In the genomic region with DNA sequence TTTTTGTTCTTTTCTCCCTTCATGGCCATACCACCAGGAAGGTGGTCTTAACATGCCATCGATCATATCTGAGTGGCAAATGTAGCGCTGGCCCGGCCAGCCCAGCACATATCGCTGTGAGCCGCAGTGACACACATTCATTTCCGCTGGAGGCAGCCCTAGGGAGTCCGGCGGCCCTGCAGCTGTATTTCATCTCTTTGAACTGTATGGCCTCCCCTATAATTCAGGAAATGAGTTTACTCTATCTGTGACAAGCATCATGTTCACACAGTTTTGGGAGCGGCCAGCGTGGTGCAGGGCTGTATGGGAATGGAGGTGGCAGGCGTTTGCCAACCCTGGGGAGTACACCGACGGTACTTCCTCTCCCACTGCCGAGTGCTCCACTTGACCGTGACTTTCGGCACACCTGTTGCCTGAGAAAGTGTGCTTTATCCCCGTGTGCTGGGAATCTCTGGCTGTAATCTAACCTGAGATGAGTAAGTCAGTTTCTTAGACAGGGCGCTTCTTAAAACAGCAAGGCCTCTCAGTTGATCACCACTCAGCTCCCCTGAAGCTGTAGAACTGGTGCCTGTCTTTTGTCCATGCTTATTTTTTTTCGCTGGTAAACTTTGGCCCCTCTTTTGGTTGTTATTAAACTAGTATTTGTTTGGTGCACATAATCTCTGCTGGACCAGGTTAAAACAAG, we compare ENCODE assay signal across 1 cellular context.
A peak's percentile ranks its signal among the peaks of the same experiment; 100 is the strongest.
TF ChIP-seq lines count a peak whose summit lies in the region.

No MANE protein-coding gene starts in this region.

TF ChIP-seq in GM12878, 131 proteins besides CTCF, POLR2A, EP300 and RAD21 (continued from another document and continues in another):
- peak; percentile 70; the same call in 1 of the 2 replicates for TF ChIP-seq CHD2 (IDR thresholded peaks at IDR 0.05; ENCODE audit: borderline replicate concordance, low read depth, low read length)
- TF ChIP-seq, protein P1, sequence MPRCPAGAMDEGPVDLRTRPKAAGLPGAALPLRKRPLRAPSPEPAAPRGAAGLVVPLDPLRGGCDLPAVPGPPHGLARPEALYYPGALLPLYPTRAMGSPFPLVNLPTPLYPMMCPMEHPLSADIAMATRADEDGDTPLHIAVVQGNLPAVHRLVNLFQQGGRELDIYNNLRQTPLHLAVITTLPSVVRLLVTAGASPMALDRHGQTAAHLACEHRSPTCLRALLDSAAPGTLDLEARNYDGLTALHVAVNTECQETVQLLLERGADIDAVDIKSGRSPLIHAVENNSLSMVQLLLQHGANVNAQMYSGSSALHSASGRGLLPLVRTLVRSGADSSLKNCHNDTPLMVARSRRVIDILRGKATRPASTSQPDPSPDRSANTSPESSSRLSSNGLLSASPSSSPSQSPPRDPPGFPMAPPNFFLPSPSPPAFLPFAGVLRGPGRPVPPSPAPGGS (IDR thresholded peaks at IDR 0.05; ENCODE audit: borderline replicate concordance, insufficient read depth, low read depth, low read length, poor library complexity, severe bottlenecking): no peak
- 0 out of 2 replicates have a peak, but pooled peaks have one; percentile 69 for TF ChIP-seq TCF12 (IDR thresholded peaks at IDR 0.05; ENCODE audit: low read depth, low read length)
- TF ChIP-seq IRF4 (IDR thresholded peaks at IDR 0.05; ENCODE audit: low read depth, low read length): no peak
- TF ChIP-seq HCFC1 (IDR thresholded peaks at IDR 0.05; ENCODE audit: low read length): no peak
- TF ChIP-seq SP1 (IDR thresholded peaks at IDR 0.05; ENCODE audit: low read depth, low read length): no peak
- TF ChIP-seq BCL11A (IDR thresholded peaks at IDR 0.05; ENCODE audit: low read depth, low read length): 0 out of 2 replicates have a peak, but pooled peaks have one; percentile 7
- no peak for TF ChIP-seq ZZZ3 (IDR thresholded peaks at IDR 0.05; ENCODE audit: control insufficient read depth, insufficient read length, low read depth)
- no peak for TF ChIP-seq CHD1 (IDR thresholded peaks at IDR 0.05; ENCODE audit: low read depth, low read length)
- TF ChIP-seq ZNF274 (IDR thresholded peaks at IDR 0.05; ENCODE audit: insufficient read depth, insufficient read length): no peak
- no peak for TF ChIP-seq TARDBP (IDR thresholded peaks at IDR 0.05; ENCODE audit: borderline replicate concordance)
- TF ChIP-seq BCLAF1 (IDR thresholded peaks at IDR 0.05): no peak
- no peak for TF ChIP-seq ZBTB4 (CRISPR knock-in tag; IDR thresholded peaks at IDR 0.05)
- no peak for TF ChIP-seq TAF1 (IDR thresholded peaks at IDR 0.05; ENCODE audit: borderline replicate concordance, low read depth, low read length)
- TF ChIP-seq POLR2AphosphoS2 (IDR thresholded peaks at IDR 0.05; ENCODE audit: low read depth, low read length): no peak
- TF ChIP-seq ZNF687 (IDR thresholded peaks at IDR 0.05): peak; percentile 98
- TF ChIP-seq GABPA (IDR thresholded peaks at IDR 0.05; ENCODE audit: low read depth): no peak
- no peak for TF ChIP-seq PAX8 (IDR thresholded peaks at IDR 0.05)
- no peak for TF ChIP-seq CREB1 (IDR thresholded peaks at IDR 0.05; ENCODE audit: low read depth)
- TF ChIP-seq ASH2L (IDR thresholded peaks at IDR 0.05; ENCODE audit: borderline replicate concordance, low read depth): no peak
- no peak for TF ChIP-seq USF2 (IDR thresholded peaks at IDR 0.05; ENCODE audit: borderline replicate concordance, low read depth, low read length)
- no peak for TF ChIP-seq STAT1 (conservative IDR thresholded peaks at IDR 0.05)
- no peak for TF ChIP-seq RFX5 (IDR thresholded peaks at IDR 0.05; ENCODE audit: low read depth, low read length)
- TF ChIP-seq RAD51 (IDR thresholded peaks at IDR 0.05): no peak; the same call in 1 of the 2 replicates
- TF ChIP-seq ZBTB33 (IDR thresholded peaks at IDR 0.05): no peak
- peak; percentile 81 for TF ChIP-seq MTA2 (IDR thresholded peaks at IDR 0.05; ENCODE audit: low read depth)
- no peak for TF ChIP-seq PML (IDR thresholded peaks at IDR 0.05; ENCODE audit: low read length)
- TF ChIP-seq, protein P2, sequence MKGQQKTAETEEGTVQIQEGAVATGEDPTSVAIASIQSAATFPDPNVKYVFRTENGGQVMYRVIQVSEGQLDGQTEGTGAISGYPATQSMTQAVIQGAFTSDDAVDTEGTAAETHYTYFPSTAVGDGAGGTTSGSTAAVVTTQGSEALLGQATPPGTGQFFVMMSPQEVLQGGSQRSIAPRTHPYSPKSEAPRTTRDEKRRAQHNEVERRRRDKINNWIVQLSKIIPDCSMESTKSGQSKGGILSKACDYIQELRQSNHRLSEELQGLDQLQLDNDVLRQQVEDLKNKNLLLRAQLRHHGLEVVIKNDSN (IDR thresholded peaks at IDR 0.05; ENCODE audit: borderline replicate concordance, extremely low read length, insufficient read depth, low read depth, low read length): no peak
- no peak for TF ChIP-seq SIX5 (IDR thresholded peaks at IDR 0.05; ENCODE audit: low read depth, low read length, severe bottlenecking)
- no peak for TF ChIP-seq YBX1 (IDR thresholded peaks at IDR 0.05)
- no peak for TF ChIP-seq TCF3 (IDR thresholded peaks at IDR 0.05; ENCODE audit: borderline replicate concordance, insufficient read depth, low read depth, low read length)
- TF ChIP-seq RELB (IDR thresholded peaks at IDR 0.05; ENCODE audit: low read depth): peak; percentile 80
- TF ChIP-seq TBL1XR1 (IDR thresholded peaks at IDR 0.05; ENCODE audit: low read depth, low read length): no peak
- TF ChIP-seq FOXM1 (IDR thresholded peaks at IDR 0.05; ENCODE audit: low read depth, low read length): no peak
- no peak for TF ChIP-seq RCOR1 (conservative IDR thresholded peaks at IDR 0.05; ENCODE audit: low read depth, low read length)
- no peak for TF ChIP-seq CBX5 (IDR thresholded peaks at IDR 0.05; ENCODE audit: low read depth)
- peak; percentile 93 for TF ChIP-seq IKZF1 (conservative IDR thresholded peaks at IDR 0.05)
- TF ChIP-seq NFYA (IDR thresholded peaks at IDR 0.05; ENCODE audit: borderline replicate concordance, low read depth, low read length): no peak
- TF ChIP-seq BRCA1 (IDR thresholded peaks at IDR 0.05; ENCODE audit: low read depth, low read length): no peak
- TF ChIP-seq RELA (IDR thresholded peaks at IDR 0.05; ENCODE audit: borderline replicate concordance, partially characterized antibody): no peak
- TF ChIP-seq ZSCAN29 (IDR thresholded peaks at IDR 0.05): no peak
- TF ChIP-seq ATF2 (IDR thresholded peaks at IDR 0.05; ENCODE audit: low read length): no peak
